In genomic region chr16:3838600-3839401, GRCh38 we compare ENCODE assay signal across 25 cellular contexts. TPM values are rescaled to one million over a fixed set of nuclear protein-coding genes. Genes with fewer than 3 reads are reported as not detected.
DNase-seq lines count a peak whose midpoint lies in the region; TF ChIP-seq lines count a peak whose summit lies in the region.
"Had no signal": no experiment of that assay in that cellular context is flagged by ENCODE, and none has a peak within 500 bp of the region (broad histone marks: within the 10 kb centered on the region; RNA-seq: fewer than 3 reads in every experiment).

No MANE protein-coding gene starts in this region.

- no peak overlapping the region for H3K18ac ChIP-seq in mesendoderm (ENCODE audit: low read length)

- no peak for TF ChIP-seq EP300 in suprapubic skin (IDR thresholded peaks at IDR 0.05)

- H3K9me3 Mint-ChIP-seq in nephron progenitor cell = peaks cover 18% of the 10 kb centered on the region

- H3K9ac ChIP-seq in mesendoderm (ENCODE audit: low read length) = no peak overlapping the region
- H3K9ac ChIP-seq: BLaER1 had no signal

- H3K27me3 ChIP-seq in suprapubic skin = no peaks in the 10 kb centered on the region
- no peaks in the 10 kb centered on the region for H3K27me3 ChIP-seq in mesendoderm (ENCODE audit: insufficient read depth, low read length, poor library complexity)
- H3K27me3 ChIP-seq in H7 (ENCODE audit: control insufficient read depth, insufficient read depth, low read length) = no peaks in the 10 kb centered on the region
- H3K27me3 ChIP-seq: BLaER1, MG63, uterus had no signal

- peaks cover 52% of the 10 kb centered on the region for H3K79me2 ChIP-seq in mesendoderm (ENCODE audit: control insufficient read depth, insufficient read depth, low read length)

- H3K4me3 Mint-ChIP-seq in nephron progenitor cell = no peak overlapping the region
- H3K4me3 Mint-ChIP-seq: activated CD8-positive, alpha-beta T cell treated with anti-CD3 and anti-CD28 coated beads for 36 hours had no signal

- H3K9me3 ChIP-seq in suprapubic skin = no peaks in the 10 kb centered on the region
- H3K9me3 ChIP-seq: Caco-2, MG63, prostate gland, uterus had no signal

- H3K27ac Mint-ChIP-seq in nephron progenitor cell = peak overlapping the region; percentile 13
- H3K27ac Mint-ChIP-seq: activated CD8-positive, alpha-beta T cell treated with anti-CD3 and anti-CD28 coated beads for 36 hours had no signal

- H3K36me3 ChIP-seq in suprapubic skin = no peaks in the 10 kb centered on the region
- peaks cover 2% of the 10 kb centered on the region for H3K36me3 ChIP-seq in mesendoderm (ENCODE audit: control insufficient read depth, insufficient read depth, low read length)
- no peaks in the 10 kb centered on the region for H3K36me3 ChIP-seq in H7 (replicated peaks; ENCODE audit: control insufficient read depth, insufficient read depth, low read length)
- H3K36me3 ChIP-seq: prostate gland, uterus had no signal

- no peak overlapping the region for H3K23ac ChIP-seq in mesendoderm (ENCODE audit: low read length)

- no peak overlapping the region for H2BK120ac ChIP-seq in mesendoderm (ENCODE audit: low read depth, low read length)

- peaks cover 62% of the 10 kb centered on the region for H3K36me3 Mint-ChIP-seq in nephron progenitor cell (ENCODE audit: low read depth)

- peak overlapping the region; percentile 61 for H3K27ac ChIP-seq in RWPE1
- H3K27ac ChIP-seq in suprapubic skin = no peak overlapping the region
- H3K27ac ChIP-seq in mesendoderm (ENCODE audit: low read depth, low read length) = no peak overlapping the region
- H3K27ac ChIP-seq: BLaER1, prostate gland, uterus had no signal

- peak; percentile 44 for DNase-seq in EH (ENCODE audit: low read depth)
- no peak for DNase-seq in RWPE1 (ENCODE audit: low spot score)
- peak; percentile 51 for DNase-seq in choroid plexus epithelial cell (ENCODE audit: low read depth)
- DNase-seq in nephron progenitor cell = no peak
- DNase-seq in suprapubic skin (ENCODE audit: low spot score in 2 of 2) = no peak
- DNase-seq in cerebellar nuclear complex (lab: John Stamatoyannopoulos, UW) = no peak
- DNase-seq in mesendoderm = no peak
- no peak for DNase-seq in H7
- DNase-seq: ACHN; activated CD8-positive, alpha-beta T cell treated with anti-CD3 and anti-CD28 coated beads for 36 hours; activated gamma-delta T cell treated with Interleukin-2 at 50 U/mL for 16 hours; activated T-cell treated with anti-CD3 and anti-CD28 coated beads, Interleukin-2, amount 50 U/mL, for 1 hour; amygdala; Caco-2; erythroblast; GOT3; MG63; naive thymus-derived CD8-positive, alpha-beta T cell; NCI-H1417; NCI-H526 treated with DMSO at 0.1 percent for 48 hours; RPMI8226; T1000; uterus had no signal

- no peak overlapping the region for H4K5ac ChIP-seq in mesendoderm (ENCODE audit: low read length)

- H3K27me3 Mint-ChIP-seq in nephron progenitor cell (ENCODE audit: low read depth, poor library complexity) = no peaks in the 10 kb centered on the region
- H3K27me3 Mint-ChIP-seq: activated CD8-positive, alpha-beta T cell treated with anti-CD3 and anti-CD28 coated beads for 36 hours; naive thymus-derived CD8-positive, alpha-beta T cell had no signal

- no peak overlapping the region for H3K4me2 ChIP-seq in mesendoderm (ENCODE audit: low read length)
- H3K4me2 ChIP-seq: BLaER1 had no signal

- no peak overlapping the region for H4K8ac ChIP-seq in mesendoderm (ENCODE audit: low read depth, low read length)

- H3K4me3 ChIP-seq in choroid plexus epithelial cell (ENCODE audit: low read depth, low read length) (no peak overlapping the region), suprapubic skin (no peak overlapping the region), mesendoderm (ENCODE audit: low read length) (no peak overlapping the region), H7 (ENCODE audit: insufficient read depth, low read depth, low read length) (no peak overlapping the region)
- H3K4me3 ChIP-seq: BLaER1, MG63, prostate gland, uterus had no signal

- no peak overlapping the region for H2BK15ac ChIP-seq in mesendoderm (replicated peaks; ENCODE audit: low read depth)

- H2BK5ac ChIP-seq in mesendoderm (ENCODE audit: low read length) = no peak overlapping the region

- POLR2A ChIA-PET in RWPE1 (lab: Yijun Ruan, JAX; ENCODE audit: low non-redundant PET) = no interaction called here

- peaks cover 31% of the 10 kb centered on the region for H3K4me1 Mint-ChIP-seq in nephron progenitor cell

- peaks cover 11% of the 10 kb centered on the region for H3K79me1 ChIP-seq in mesendoderm (ENCODE audit: low read length)

- H2AK5ac ChIP-seq in mesendoderm (ENCODE audit: low read length) = no peak overlapping the region

- H3K56ac ChIP-seq in mesendoderm (ENCODE audit: low read length) = no peak overlapping the region

- TF ChIP-seq CTCF in RWPE1 (conservative IDR thresholded peaks at IDR 0.05; ENCODE audit: low read depth) = no peak
- no peak for TF ChIP-seq CTCF in choroid plexus epithelial cell (conservative IDR thresholded peaks at IDR 0.05; ENCODE audit: low read depth, low read length)
- TF ChIP-seq CTCF in nephron progenitor cell (IDR thresholded peaks at IDR 0.05) = no peak
- no peak for TF ChIP-seq CTCF in suprapubic skin (IDR thresholded peaks at IDR 0.05)

- H3K4ac ChIP-seq in mesendoderm (ENCODE audit: low read depth, low read length) = no peak overlapping the region

- TF ChIP-seq POLR2A in suprapubic skin (IDR thresholded peaks at IDR 0.05) = no peak

- CTCF ChIA-PET in RWPE1 (lab: Yijun Ruan, JAX) = no interaction called here

- WGBS in suprapubic skin = 60% methylated on average over 9 of the region's 9 CpGs
- WGBS in mesendoderm (ENCODE audit: extremely low coverage, insufficient coverage, low lambda C conversion rate) = no CpG with 5 or more reads among the region's 9 CpGs

- peaks cover 46% of the 10 kb centered on the region for H3K4me1 ChIP-seq in suprapubic skin
- peaks cover 1% of the 10 kb centered on the region for H3K4me1 ChIP-seq in mesendoderm (ENCODE audit: control insufficient read depth, low read depth, low read length)
- H3K4me1 ChIP-seq: Caco-2, prostate gland had no signal

RNA-seq across cellular contexts. Expression of gene CREBBP, which starts 41.7 kb away (rescaled TPM):
- 100 to 1,000 TPM in 3 of 4 donors, 10 to 100 TPM in 1; 76.3 to 152 (median 105) TPM for total RNA-seq in suprapubic skin
- 43.5 TPM for polyA plus RNA-seq in mesendoderm (2013, experiment 1 of 2)
- polyA plus RNA-seq in mesendoderm (2013, experiment 2 of 2) = 43.2 TPM
- total RNA-seq in H7 (2014; rRNA removed; shearing (Covaris generic)) = 11.7 and 14.6 TPM in 2 replicates

Comparison
In these comparisons a context has a peak if more than half of its experiments do, and no peak if none do; other contexts are left out.
1. DNase-seq: peak in EH (single experiment) and choroid plexus epithelial cell (single experiment); none in RWPE1 (single experiment), nephron progenitor cell (single experiment), suprapubic skin (0 of 2), cerebellar nuclear complex (0 of 2), mesendoderm (single experiment) and H7 (single experiment).